In the genomic region with DNA sequence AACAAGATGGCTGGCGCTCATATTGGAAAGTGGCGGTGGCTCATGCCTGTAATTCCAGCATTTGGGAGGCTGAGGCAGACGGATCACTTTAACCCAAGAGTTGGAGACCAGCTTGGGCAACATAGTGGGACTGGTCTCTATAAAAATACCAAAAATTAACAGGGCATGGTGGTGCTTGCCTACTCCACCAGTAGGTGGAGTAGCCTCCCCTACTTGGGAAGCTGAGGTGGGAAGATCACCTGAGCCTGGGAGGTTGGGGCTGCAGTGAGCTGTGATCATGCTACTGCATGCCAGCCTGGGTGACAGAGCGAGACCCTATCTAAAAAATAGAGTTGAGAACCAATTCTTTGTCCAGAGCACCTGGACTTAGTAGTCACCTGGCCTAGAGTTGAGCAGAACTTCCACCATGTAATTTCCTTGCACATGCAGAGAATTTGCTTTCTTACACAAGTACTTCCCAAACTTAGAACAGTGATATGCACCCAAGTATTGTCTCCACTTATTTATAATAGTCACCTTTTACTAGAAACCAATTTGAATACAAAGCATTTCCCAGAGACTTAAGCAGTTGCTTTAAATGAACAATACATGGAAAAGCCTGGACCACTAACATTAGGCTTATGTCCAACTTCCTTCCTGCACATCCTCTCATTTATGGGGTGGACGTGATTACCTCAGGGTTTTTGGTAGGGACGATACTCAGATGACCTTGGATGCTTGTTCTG, we compare ENCODE assay signal across 8 cellular contexts. TPM values are rescaled to one million over a fixed set of nuclear protein-coding genes. Genes with fewer than 3 reads are reported as not detected.
A peak's percentile ranks its signal among the peaks of the same experiment; 100 is the strongest.
DNase-seq lines count a peak whose midpoint lies in the region; ATAC-seq lines count a peak whose summit lies in the region.

No MANE protein-coding gene starts in this region.

- no peak overlapping the region for H3K27ac Mint-ChIP-seq in effector memory CD8-positive, alpha-beta T cell

- DNase-seq in stimulated activated CD4-positive, alpha-beta T cell treated with anti-CD3 and anti-CD28 coated beads, Interleukin-1b, Interleukin-23, amount 100 ng/mL, for 48 hours = peak; percentile 7
- DNase-seq in stimulated activated CD4-positive, alpha-beta T cell treated with anti-CD3 and anti-CD28 coated beads, Interleukin-2, amount 100 ng/mL, for 48 hours = no peak
- DNase-seq in OCI-M1 (lab: John Stamatoyannopoulos, UW) (peak; percentile 19), left ventricle myocardium superior (no peak), globus pallidus (ENCODE audit: low spot score) (no peak), LoVo (ENCODE audit: low spot score) (no peak)
- DNase-seq in effector memory CD8-positive, alpha-beta T cell = no peak

- intact Hi-C loops in left ventricle myocardium superior (cut with micrococcal nuclease) = no loop called here

- no peak overlapping the region for H3K4me3 Mint-ChIP-seq in effector memory CD8-positive, alpha-beta T cell

- no peaks in the 10 kb centered on the region for H3K4me1 Mint-ChIP-seq in effector memory CD8-positive, alpha-beta T cell (ENCODE audit: low read depth in 2 of 2)

- no peaks in the 10 kb centered on the region for H3K9me3 Mint-ChIP-seq in effector memory CD8-positive, alpha-beta T cell

- H3K27me3 Mint-ChIP-seq in effector memory CD8-positive, alpha-beta T cell = peaks cover 6 to 15% of the 10 kb centered on the region in 2 donors

- H3K36me3 Mint-ChIP-seq in effector memory CD8-positive, alpha-beta T cell (ENCODE audit: insufficient read depth) = no peaks in the 10 kb centered on the region

- ATAC-seq in HG02798 (IDR thresholded peaks at IDR 0.05; ENCODE audit: poor library complexity, unreplicated experiment) (peak; percentile 78), left ventricle myocardium superior (peak; percentile 53)
- no peak for ATAC-seq in effector memory CD8-positive, alpha-beta T cell (replicated peaks)

RNA-seq across cellular contexts. Expression of a gene that starts 15.9 kb away (rescaled TPM):
- 0.22 TPM for total RNA-seq in left ventricle myocardium superior

Comparison
In these comparisons a context has a peak if more than half of its experiments do, and no peak if none do; other contexts are left out.
1. DNase-seq: peak in stimulated activated CD4-positive, alpha-beta T cell treated with anti-CD3 and anti-CD28 coated beads, Interleukin-1b, Interleukin-23, amount 100 ng/mL, for 48 hours (single experiment) and OCI-M1 (single experiment); none in stimulated activated CD4-positive, alpha-beta T cell treated with anti-CD3 and anti-CD28 coated beads, Interleukin-2, amount 100 ng/mL, for 48 hours (0 of 2), left ventricle myocardium superior (single experiment), globus pallidus (single experiment), effector memory CD8-positive, alpha-beta T cell (0 of 3) and LoVo (single experiment).